Comparison of ENCODE assay signal across 1 cellular context in genomic region chr9:127166651-127167524, GRCh38.
A peak's percentile ranks its signal among the peaks of the same experiment; 100 is the strongest.
TF ChIP-seq lines count a peak whose summit lies in the region.

No MANE protein-coding gene starts in this region.

TF ChIP-seq in K562, 482 proteins besides CTCF, POLR2A, EP300 and RAD21 (continued from another document and continues in another):
- TF ChIP-seq ZBTB33 (CRISPR knock-in tag; IDR thresholded peaks at IDR 0.05) (no peak), CBFB (CRISPR knock-in tag; IDR thresholded peaks at IDR 0.05) (no peak), ZC3H8 (IDR thresholded peaks at IDR 0.05) (no peak), ID3 (CRISPR knock-in tag; IDR thresholded peaks at IDR 0.05) (no peak), ID3 (tag; IDR thresholded peaks at IDR 0.05) (no peak), ERF (CRISPR knock-in tag; IDR thresholded peaks at IDR 0.05) (no peak), KAT7 (CRISPR knock-in tag; IDR thresholded peaks at IDR 0.05; ENCODE audit: borderline replicate concordance) (no peak), BCL6 (CRISPR knock-in tag; IDR thresholded peaks at IDR 0.05) (no peak), CREB3 (tag; conservative IDR thresholded peaks at IDR 0.05; ENCODE audit: low read depth) (no peak), HNRNPH1 (optimal IDR thresholded peaks at IDR 0.05; ENCODE audit: low read depth, low read length) (no peak), TBL1XR1 (IDR thresholded peaks at IDR 0.05; ENCODE audit: low read length in 2 of 2) (no peak), ZNF830 (CRISPR knock-in tag; IDR thresholded peaks at IDR 0.05) (no peak), NFXL1 (CRISPR knock-in tag; IDR thresholded peaks at IDR 0.05) (no peak), ELF1 (tag; IDR thresholded peaks at IDR 0.05) (0 out of 2 replicates have a peak, but pooled peaks have one; percentile 39), DMBX1 (CRISPR knock-in tag; IDR thresholded peaks at IDR 0.05; ENCODE audit: borderline replicate concordance) (no peak), ZNF232 (CRISPR knock-in tag; IDR thresholded peaks at IDR 0.05) (no peak), ZNF644 (tag; IDR thresholded peaks at IDR 0.05; ENCODE audit: low read depth) (no peak), GTF3C2 (IDR thresholded peaks at IDR 0.05; ENCODE audit: borderline replicate concordance, extremely low read depth, insufficient read length) (no peak), MLLT1 (IDR thresholded peaks at IDR 0.05) (no peak), ZNF124 (CRISPR knock-in tag; IDR thresholded peaks at IDR 0.05) (no peak), ZBTB49 (CRISPR knock-in tag; IDR thresholded peaks at IDR 0.05; ENCODE audit: borderline replicate concordance) (no peak), GATAD2A (IDR thresholded peaks at IDR 0.05) (no peak), HNRNPK (IDR thresholded peaks at IDR 0.05; ENCODE audit: low read depth, low read length, poor library complexity, severe bottlenecking) (no peak), CREB3L1 (IDR thresholded peaks at IDR 0.05; ENCODE audit: borderline replicate concordance, low read depth) (no peak; the same call in 1 of the 2 replicates), ZNF76 (CRISPR knock-in tag; IDR thresholded peaks at IDR 0.05; ENCODE audit: borderline replicate concordance) (no peak), CBX2 (IDR thresholded peaks at IDR 0.05; ENCODE audit: insufficient read depth, low read length, poor library complexity, severe bottlenecking) (no peak), IRF9 (tag; IDR thresholded peaks at IDR 0.05) (no peak), ARID3B (CRISPR knock-in tag; IDR thresholded peaks at IDR 0.05; ENCODE audit: borderline replicate concordance) (no peak), STAG1 (CRISPR knock-in tag; IDR thresholded peaks at IDR 0.05; ENCODE audit: borderline replicate concordance) (no peak), FOXM1 (IDR thresholded peaks at IDR 0.05; ENCODE audit: low read depth) (no peak), FOXM1 (CRISPR knock-in tag; IDR thresholded peaks at IDR 0.05; ENCODE audit: low read depth) (no peak), MAFF (IDR thresholded peaks at IDR 0.05; ENCODE audit: low read length) (no peak), ZKSCAN3 (CRISPR knock-in tag; IDR thresholded peaks at IDR 0.05) (no peak), ZNF134 (CRISPR knock-in tag; conservative IDR thresholded peaks at IDR 0.05) (no peak), CREB5 (CRISPR knock-in tag; IDR thresholded peaks at IDR 0.05) (no peak), RFX5 (IDR thresholded peaks at IDR 0.05; ENCODE audit: low read depth, low read length) (no peak), CCNT2 (IDR thresholded peaks at IDR 0.05; ENCODE audit: borderline replicate concordance, extremely low read depth, insufficient read length, low read depth, low read length) (no peak), LEF1 (IDR thresholded peaks at IDR 0.05) (peak; percentile 60; the same call in 1 of the 2 replicates), SMAD2 (IDR thresholded peaks at IDR 0.05; ENCODE audit: low read depth, low read length) (no peak), KDM5B (IDR thresholded peaks at IDR 0.05; ENCODE audit: insufficient replicate concordance, low read depth, low read length) (no peak), SAFB (IDR thresholded peaks at IDR 0.05; ENCODE audit: borderline replicate concordance, low read depth, low read length) (no peak), ETS1 (conservative IDR thresholded peaks at IDR 0.05; ENCODE audit: control insufficient read depth, low read depth, low read length) (no peak), CBX5 (IDR thresholded peaks at IDR 0.05; ENCODE audit: borderline replicate concordance, low read depth) (no peak), MIER1 (IDR thresholded peaks at IDR 0.05; ENCODE audit: low read depth) (no peak), TSC22D4 (tag; IDR thresholded peaks at IDR 0.05) (no peak), FOXK2 (conservative IDR thresholded peaks at IDR 0.05 in 1 of 2, IDR thresholded peaks at IDR 0.05 in 1 of 2; ENCODE audit: low read depth in 2 of 2) (no peak), ZNF184 (CRISPR knock-in tag; IDR thresholded peaks at IDR 0.05) (no peak), KLF10 (CRISPR knock-in tag; IDR thresholded peaks at IDR 0.05) (no peak), IRF2 (CRISPR knock-in tag; IDR thresholded peaks at IDR 0.05) (no peak), ZNF436 (CRISPR knock-in tag; IDR thresholded peaks at IDR 0.05) (no peak), POLR2AphosphoS2 (IDR thresholded peaks at IDR 0.05; ENCODE audit: low read length) (no peak), ZNF780A (CRISPR knock-in tag; IDR thresholded peaks at IDR 0.05) (no peak), RBM34 (IDR thresholded peaks at IDR 0.05; ENCODE audit: borderline replicate concordance, insufficient read depth, low read length) (no peak), ARID2 (IDR thresholded peaks at IDR 0.05) (no peak)
